Comparison of ENCODE assay signal across 8 cellular contexts in the genomic region with DNA sequence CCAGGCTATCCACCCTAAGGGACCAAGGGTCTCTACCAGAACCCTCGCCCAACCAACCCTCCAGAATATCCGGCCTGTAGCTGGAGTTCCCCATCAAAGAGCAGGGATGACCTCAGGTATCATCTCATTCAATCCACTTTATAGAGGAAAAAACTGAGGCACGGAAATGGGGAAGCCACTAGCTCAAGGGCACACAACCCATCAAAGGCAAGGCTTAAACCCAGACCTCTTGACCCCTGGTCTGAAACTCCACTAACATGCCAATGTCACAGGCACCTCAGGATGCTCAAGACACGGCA. TPM values are rescaled to one million over a fixed set of nuclear protein-coding genes. Genes with fewer than 3 reads are reported as not detected.
DNase-seq lines count a peak whose midpoint lies in the region; ATAC-seq and TF ChIP-seq lines count a peak whose summit lies in the region.

No MANE protein-coding gene starts in this region.

- H3K4me3 ChIP-seq in adrenal gland (peak overlapping the region; percentile 31 to 98 (median 62)), left lung (peak overlapping the region; percentile 76 to 93), thoracic aorta (peak overlapping the region; percentile 93)

- intact Hi-C loops in activated CD4-positive, alpha-beta T cell treated with anti-CD3 and anti-CD28 coated beads for 36 hours (cut with DNase I, micrococcal nuclease), result no loop called here
- intact Hi-C loops in adrenal gland (cut with DNase I) (no loop called here), left lung (cut with DNase I) (no loop called here)

- H3K36me3 ChIP-seq in adrenal gland (replicated peaks in 1 of 2), result peaks cover 0 to 25% of the 10 kb centered on the region in 2 donors
- peaks cover 0 to 31% of the 10 kb centered on the region in 2 donors for H3K36me3 ChIP-seq in left lung
- H3K36me3 ChIP-seq in thoracic aorta, result peaks cover 5% of the 10 kb centered on the region

- CTCF ChIA-PET in activated CD4-positive, alpha-beta T cell treated with anti-CD3 and anti-CD28 coated beads for 36 hours (lab: Charles Lee), result interaction anchor here (0.7 to 1.5 kb wide), 5 partner anchors 9 to 220 kb away, joined by 3 to 9 read pairs (median 5); no protein-coding TSS in a partner anchor

- no peaks in the 10 kb centered on the region for H3K9me3 Mint-ChIP-seq in activated CD4-positive, alpha-beta T cell treated with anti-CD3 and anti-CD28 coated beads for 36 hours (ENCODE audit: low read depth)

- peaks cover 41% of the 10 kb centered on the region for H3K4me1 Mint-ChIP-seq in activated CD4-positive, alpha-beta T cell treated with anti-CD3 and anti-CD28 coated beads for 36 hours

- DNase-seq in activated CD4-positive, alpha-beta T cell treated with anti-CD3 and anti-CD28 coated beads for 36 hours, result no peak
- DNase-seq in activated CD4-positive, alpha-beta T cell treated with anti-CD3 and anti-CD28 coated beads, Interleukin-2, amount 50 U/mL, for 1 hour, result no peak
- DNase-seq in adrenal gland, result no peak
- no peak for DNase-seq in left lung
- no peak for DNase-seq in thoracic aorta (ENCODE audit: low spot score)
- DNase-seq in DMS153 (lab: John Stamatoyannopoulos, UW), result no peak
- DNase-seq in GOT3 (lab: John Stamatoyannopoulos, UW), result no peak

- H3K27me3 ChIP-seq in adrenal gland (no peaks in the 10 kb centered on the region), left lung (no peaks in the 10 kb centered on the region), thoracic aorta (replicated peaks; ENCODE audit: insufficient read depth) (no peaks in the 10 kb centered on the region)

- TF ChIP-seq CTCF in adrenal gland (IDR thresholded peaks at IDR 0.05) (no peak), left lung (IDR thresholded peaks at IDR 0.05) (no peak), thoracic aorta (IDR thresholded peaks at IDR 0.05) (no peak)

- no peak for TF ChIP-seq POLR2A in adrenal gland (IDR thresholded peaks at IDR 0.05)

- H3K27ac ChIP-seq in adrenal gland, result peak overlapping the region in 4 of 5 donors; percentile 7 to 98 (median 74)
- H3K27ac ChIP-seq in left lung, result peak overlapping the region; percentile 62 to 83
- peak overlapping the region; percentile 27 to 62 for H3K27ac ChIP-seq in thoracic aorta

- H3K4me1 ChIP-seq in adrenal gland (replicated peaks in 1 of 2), result peaks cover 23 to 39% of the 10 kb centered on the region in 2 donors
- peaks cover 4 to 42% of the 10 kb centered on the region in 2 donors for H3K4me1 ChIP-seq in left lung
- peaks cover 24 to 25% of the 10 kb centered on the region in 2 donors for H3K4me1 ChIP-seq in thoracic aorta (ENCODE audit: control insufficient read depth in 1 of 2, low read depth in 2 of 2)

- ATAC-seq in activated CD4-positive, alpha-beta T cell treated with anti-CD3 and anti-CD28 coated beads for 36 hours, result no peak
- ATAC-seq in left lung (no peak), thoracic aorta (ENCODE audit: insufficient number of reproducible peaks, low FRiP score, low read depth) (no peak), GM19351 (IDR thresholded peaks at IDR 0.05; ENCODE audit: unreplicated experiment) (no peak)

- peaks cover 30% of the 10 kb centered on the region for H3K36me3 Mint-ChIP-seq in activated CD4-positive, alpha-beta T cell treated with anti-CD3 and anti-CD28 coated beads for 36 hours (ENCODE audit: low read depth)

- peak overlapping the region; percentile 79 for H3K27ac Mint-ChIP-seq in activated CD4-positive, alpha-beta T cell treated with anti-CD3 and anti-CD28 coated beads for 36 hours

- POLR2A ChIA-PET in activated CD4-positive, alpha-beta T cell treated with anti-CD3 and anti-CD28 coated beads for 36 hours (lab: Charles Lee), result interaction anchor here (0.7 to 1.2 kb wide), 2 partner anchors 9 to 230 kb away, joined by 3 read pairs; no protein-coding TSS in a partner anchor

- H3K9me3 ChIP-seq in adrenal gland (replicated peaks in 1 of 3), result no peaks in the 10 kb centered on the region
- no peaks in the 10 kb centered on the region for H3K9me3 ChIP-seq in left lung
- no peaks in the 10 kb centered on the region for H3K9me3 ChIP-seq in thoracic aorta

- H3K4me3 Mint-ChIP-seq in activated CD4-positive, alpha-beta T cell treated with anti-CD3 and anti-CD28 coated beads for 36 hours, result peak overlapping the region; percentile 89

- H3K27me3 Mint-ChIP-seq in activated CD4-positive, alpha-beta T cell treated with anti-CD3 and anti-CD28 coated beads for 36 hours, result no peaks in the 10 kb centered on the region

- 0 to 8% (median 3%) methylated on average over 2 to 4 of the region's 4 CpGs for WGBS in adrenal gland, 4 donors

RNA-seq across cellular contexts. Expression of gene TBC1D10B, which starts 1.6 kb away (rescaled TPM):
- 10 to 100 TPM; 38.1 to 43.4 TPM for total RNA-seq in activated CD4-positive, alpha-beta T cell treated with anti-CD3 and anti-CD28 coated beads for 36 hours
- total RNA-seq in adrenal gland (10 to 100 TPM; 37.6 to 67.7 (median 45.4) TPM), left lung (10 to 100 TPM; 32.7 to 43.7 TPM), thoracic aorta (10 to 100 TPM; 34.5 TPM)
- polyA plus RNA-seq in adrenal gland, result 10 to 100 TPM; 33.7 to 65.4 (median 44.3) TPM

RNA-seq across cellular contexts. Expression of gene MYL11, which starts 5.9 kb away (rescaled TPM):
- 1 to 10 TPM in 1 of 2 experiments, under 1 TPM in 1; 0.69 to 1.6 TPM for total RNA-seq in activated CD4-positive, alpha-beta T cell treated with anti-CD3 and anti-CD28 coated beads for 36 hours
- 1 to 10 TPM in 1 of 8 donors, not detected in 7; 2.9 TPM for total RNA-seq in adrenal gland
- 1 to 10 TPM in 1 of 3 donors, not detected in 2; 2.7 TPM for polyA plus RNA-seq in adrenal gland
- 1 to 10 TPM in 1 of 2 donors, not detected in 1; 1.6 TPM for total RNA-seq in left lung
- total RNA-seq in thoracic aorta, result under 1 TPM in 1 of 2 donors, not detected in 1; 0.81 TPM

RNA-seq across cellular contexts. Expression of gene SEPTIN1, which starts 13.6 kb away (rescaled TPM):
- 100 to 1,000 TPM; 155 to 159 TPM for total RNA-seq in activated CD4-positive, alpha-beta T cell treated with anti-CD3 and anti-CD28 coated beads for 36 hours
- total RNA-seq in adrenal gland (1 to 10 TPM in 7 of 8 donors, not detected in 1; 1.0 to 5.5 (median 2.8) TPM), left lung (1 to 10 TPM; 2.9 to 6.3 TPM), thoracic aorta (1 to 10 TPM; 3.0 to 4.2 TPM)
- polyA plus RNA-seq in adrenal gland, result 10 to 100 TPM in 1 of 3 donors, 1 to 10 TPM in 1, under 1 TPM in 1; 0.75 to 19.8 (median 9.3) TPM

RNA-seq across cellular contexts. Expression of gene CD2BP2, which starts 13.6 kb away (rescaled TPM):
- total RNA-seq in activated CD4-positive, alpha-beta T cell treated with anti-CD3 and anti-CD28 coated beads for 36 hours, result 10 to 100 TPM; 42.3 to 51.8 TPM
- 10 to 100 TPM; 27.5 to 95.8 (median 80.3) TPM for total RNA-seq in adrenal gland
- 10 to 100 TPM; 53.5 to 95.6 (median 58.0) TPM for polyA plus RNA-seq in adrenal gland
- 10 to 100 TPM; 53.2 to 57.6 TPM for total RNA-seq in left lung
- 10 to 100 TPM; 31.4 to 52.0 TPM for total RNA-seq in thoracic aorta

RNA-seq across cellular contexts. Expression of gene ZNF48, which starts 26.5 kb away (rescaled TPM):
- 10 to 100 TPM; 10.6 to 11.0 TPM for total RNA-seq in activated CD4-positive, alpha-beta T cell treated with anti-CD3 and anti-CD28 coated beads for 36 hours
- total RNA-seq in adrenal gland (10 to 100 TPM in 3 of 8 donors, 1 to 10 TPM in 5; 7.3 to 23.8 (median 9.0) TPM), left lung (1 to 10 TPM; 7.0 TPM), thoracic aorta (10 to 100 TPM; 10.9 to 11.1 TPM)
- polyA plus RNA-seq in adrenal gland, result 1 to 10 TPM; 2.6 to 5.6 (median 4.2) TPM

Comparison
In these comparisons a context has a peak if more than half of its experiments do, and no peak if none do; other contexts are left out.
1. RNA of gene SEPTIN1, which starts 13.6 kb away (total RNA-seq): 155 to 159 TPM in activated CD4-positive, alpha-beta T cell treated with anti-CD3 and anti-CD28 coated beads for 36 hours; 2.9 to 6.3 TPM in left lung, 3.0 to 4.2 TPM in thoracic aorta and 1.0 to 5.5 TPM in adrenal gland; every median in the first group is over 10 times any median in the second.
2. Peak in every context shown above with its lines, with median percentiles within 50 percentile points of each other: H3K27ac ChIP-seq and H3K4me3 ChIP-seq.